ENCODE assay signal across 27 cellular contexts in the genomic region with DNA sequence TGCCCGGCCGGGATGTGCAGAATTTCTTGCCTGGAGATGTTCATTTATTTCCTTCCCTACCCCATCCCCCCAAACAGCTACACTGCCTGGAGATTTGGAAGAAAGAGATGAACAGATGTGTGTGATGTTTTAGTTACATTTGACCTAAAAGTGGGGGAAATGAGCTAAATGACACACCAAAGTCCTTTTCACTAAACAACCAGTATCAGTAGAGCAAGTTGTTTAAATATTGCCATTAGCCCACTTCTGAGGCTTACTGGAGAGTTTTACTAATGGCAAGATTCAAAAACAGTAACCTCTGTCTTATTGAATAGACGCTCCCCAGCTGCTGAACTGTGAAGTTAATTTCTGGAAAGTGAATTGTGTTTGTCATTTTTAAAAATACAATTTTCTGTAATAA.
DNase-seq lines count a peak whose midpoint lies in the region; ATAC-seq, FAIRE-seq and TF ChIP-seq lines count a peak whose summit lies in the region.
"Had no signal": no experiment of that assay in that cellular context is flagged by ENCODE, and none has a peak within 500 bp of the region (broad histone marks: within the 10 kb centered on the region; RNA-seq: fewer than 3 reads in every experiment).

No MANE protein-coding gene starts in this region.

- H3K9me3 ChIP-seq in CD4-positive, alpha-beta T cell (ENCODE audit: control insufficient read depth, low read length) = no peaks in the 10 kb centered on the region
- H3K9me3 ChIP-seq in T-helper 17 cell (ENCODE audit: control insufficient read depth, low read length, poor library complexity, severe bottlenecking) (no peaks in the 10 kb centered on the region), neutrophil (no peaks in the 10 kb centered on the region), SK-N-SH (no peaks in the 10 kb centered on the region), pancreas (no peaks in the 10 kb centered on the region)
- H3K9me3 ChIP-seq: MG63, SJCRH30 had no signal

- 89% methylated on average over 3 of the region's 3 CpGs for WGBS in SK-N-SH (ENCODE audit: low lambda C conversion rate)
- 65 to 87% methylated on average over 3 of the region's 3 CpGs for WGBS in pancreas, 2 donors

- no peaks in the 10 kb centered on the region for H3K27me3 ChIP-seq in CD4-positive, alpha-beta T cell (ENCODE audit: control insufficient read depth, insufficient read depth, low read length)
- no peaks in the 10 kb centered on the region for H3K27me3 ChIP-seq in neutrophil
- no peaks in the 10 kb centered on the region for H3K27me3 ChIP-seq in SK-N-SH (ENCODE audit: insufficient read depth)
- no peaks in the 10 kb centered on the region for H3K27me3 ChIP-seq in pancreas
- H3K27me3 ChIP-seq: BLaER1 treated with 17β-estradiol and CSF1 and Interleukin-3, amounts not matched to agents 10 nM and 100 nM; MG63; SJCRH30 had no signal

- H3K4me3 Mint-ChIP-seq in activated T-cell treated with anti-CD3 and anti-CD28 coated beads, Interleukin-2, amount 50 U/mL, for 24 hours = no peak overlapping the region
- H3K4me3 Mint-ChIP-seq in CD4-positive, alpha-beta T cell = no peak overlapping the region
- no peak overlapping the region for H3K4me3 Mint-ChIP-seq in T-helper 17 cell
- H3K4me3 Mint-ChIP-seq: CD8-positive, alpha-beta T cell had no signal

- DNase-seq in activated T-cell treated with anti-CD3 and anti-CD28 coated beads, Interleukin-2, amount 50 U/mL, for 24 hours = no peak
- DNase-seq in activated T-cell treated with anti-CD3 and anti-CD28 coated beads, Interleukin-2, amount 50 U/mL, for 48 hours = no peak
- no peak for DNase-seq in CD4-positive, alpha-beta T cell
- DNase-seq in T-helper 17 cell = no peak
- no peak for DNase-seq in SK-N-SH
- DNase-seq in EL = no peak
- no peak for DNase-seq in pancreas
- DNase-seq: CD8-positive, alpha-beta T cell; DMS 273 treated with DMSO at 0.1 percent for 48 hours; DMS79; HCEC 1CT; KBM-7; MG63; NCI-H1105 treated with DMSO at 0.1 percent for 48 hours; NCI-H146; NCI-H1930; NCI-H446 treated with DMSO at 0.1 percent for 48 hours; NCI-H526; NCI-H82; NK-92 treated with Interleukin-12 subunit alpha and Interleukin-12 subunit beta, amount 100 ng/mL, for 24 hours; PC-3; SJCRH30 had no signal

- CTCF ChIA-PET in CD4-positive, alpha-beta T cell (lab: Charles Lee) = interaction anchor here (1.0 kb wide), 1 partner anchor 54 kb away, joined by 5 read pairs; no protein-coding TSS in a partner anchor
- CTCF ChIA-PET in SK-N-SH (lab: Yijun Ruan, JAX) = no interaction called here

- no peaks in the 10 kb centered on the region for H3K27me3 Mint-ChIP-seq in activated T-cell treated with anti-CD3 and anti-CD28 coated beads, Interleukin-2, amount 50 U/mL, for 24 hours
- H3K27me3 Mint-ChIP-seq in CD4-positive, alpha-beta T cell = no peaks in the 10 kb centered on the region
- no peaks in the 10 kb centered on the region for H3K27me3 Mint-ChIP-seq in T-helper 17 cell

- H3F3A ChIP-seq in SK-N-SH (replicated peaks; ENCODE audit: insufficient read depth) = no peaks in the 10 kb centered on the region

- no peaks in the 10 kb centered on the region for H4K20me1 ChIP-seq in SK-N-SH (ENCODE audit: insufficient read depth)

- no peak overlapping the region for H3K4me3 ChIP-seq in neutrophil (ENCODE audit: low read depth in 1 of 2, low read length in 1 of 2)
- H3K4me3 ChIP-seq in SK-N-SH (ENCODE audit: low read depth in 2 of 2, low read length in 1 of 2) = no peak overlapping the region
- no peak overlapping the region for H3K4me3 ChIP-seq in pancreas
- H3K4me3 ChIP-seq: BLaER1 treated with 17β-estradiol and CSF1 and Interleukin-3, amounts not matched to agents 10 nM and 100 nM; MG63; SJCRH30 had no signal

- intact Hi-C loops in CD4-positive, alpha-beta T cell (cut with DNase I, micrococcal nuclease) = no loop called here
- intact Hi-C loops in pancreas (cut with DNase I) = no loop called here

- H3K27ac Mint-ChIP-seq in activated T-cell treated with anti-CD3 and anti-CD28 coated beads, Interleukin-2, amount 50 U/mL, for 24 hours = peak overlapping the region; percentile 65
- peak overlapping the region; percentile 51 for H3K27ac Mint-ChIP-seq in CD4-positive, alpha-beta T cell
- H3K27ac Mint-ChIP-seq in T-helper 17 cell = peak overlapping the region; percentile 37

- H3K9ac ChIP-seq in SK-N-SH = no peak overlapping the region
- H3K9ac ChIP-seq: BLaER1 treated with 17β-estradiol and CSF1 and Interleukin-3, amounts not matched to agents 10 nM and 100 nM had no signal

- H3K4me1 ChIP-seq in neutrophil (ENCODE audit: control insufficient read depth in 1 of 2, insufficient read depth in 1 of 2, low read depth in 1 of 2, low read length in 1 of 2) = peaks cover 37 to 59% of the 10 kb centered on the region in 2 experiments
- no peaks in the 10 kb centered on the region for H3K4me1 ChIP-seq in SK-N-SH (ENCODE audit: control insufficient read depth in 1 of 2, insufficient read depth in 2 of 2, low read depth in 1 of 2, low read length in 1 of 2)
- H3K4me1 ChIP-seq in pancreas = no peaks in the 10 kb centered on the region

- TF ChIP-seq EP300 in SK-N-SH (IDR thresholded peaks at IDR 0.05; ENCODE audit: borderline replicate concordance in 1 of 2, low read depth in 1 of 2, low read length in 1 of 2) = no peak

- H3K36me3 ChIP-seq in neutrophil (no peaks in the 10 kb centered on the region), SK-N-SH (replicated peaks in 1 of 2; ENCODE audit: control insufficient read depth in 1 of 2, insufficient read depth in 2 of 2, low read length in 1 of 2) (no peaks in the 10 kb centered on the region), pancreas (no peaks in the 10 kb centered on the region)
- H3K36me3 ChIP-seq: MG63, SJCRH30 had no signal

- no peak for TF ChIP-seq CTCF in CD4-positive, alpha-beta T cell (IDR thresholded peaks at IDR 0.05)
- TF ChIP-seq CTCF in neutrophil (IDR thresholded peaks at IDR 0.05) (no peak), SK-N-SH (IDR thresholded peaks at IDR 0.05) (no peak), pancreas (IDR thresholded peaks at IDR 0.05) (no peak)

- no peaks in the 10 kb centered on the region for H3K9me2 ChIP-seq in SK-N-SH

- peaks cover 7% of the 10 kb centered on the region for H3K9me3 Mint-ChIP-seq in activated T-cell treated with anti-CD3 and anti-CD28 coated beads, Interleukin-2, amount 50 U/mL, for 24 hours
- H3K9me3 Mint-ChIP-seq in CD4-positive, alpha-beta T cell = no peaks in the 10 kb centered on the region
- H3K9me3 Mint-ChIP-seq: CD8-positive, alpha-beta T cell had no signal

- H3K4me1 Mint-ChIP-seq in activated T-cell treated with anti-CD3 and anti-CD28 coated beads, Interleukin-2, amount 50 U/mL, for 24 hours (ENCODE audit: low read depth) = peaks cover 87% of the 10 kb centered on the region
- H3K4me1 Mint-ChIP-seq in CD4-positive, alpha-beta T cell (ENCODE audit: low read depth) = peaks cover 79% of the 10 kb centered on the region
- peaks cover 54% of the 10 kb centered on the region for H3K4me1 Mint-ChIP-seq in T-helper 17 cell

- H3K4me2 ChIP-seq in SK-N-SH = no peak overlapping the region

- no peak for FAIRE-seq in pancreas (lab: Jason Lieb, UNC)
- FAIRE-seq: GM12892, GM19239, H1 had no signal

- H3K27ac ChIP-seq in CD4-positive, alpha-beta T cell (ENCODE audit: low read depth, low read length) = no peak overlapping the region
- H3K27ac ChIP-seq in neutrophil (peak overlapping the region; percentile 1), SK-N-SH (ENCODE audit: low read depth in 2 of 2, low read length in 1 of 2) (no peak overlapping the region), pancreas (no peak overlapping the region)
- H3K27ac ChIP-seq: SJCRH30 had no signal

- H3K79me2 ChIP-seq in SK-N-SH (ENCODE audit: insufficient read depth) = no peaks in the 10 kb centered on the region

- H2AFZ ChIP-seq in SK-N-SH (ENCODE audit: low read depth) = no peak overlapping the region

- POLR2A ChIA-PET in CD4-positive, alpha-beta T cell (lab: Charles Lee) = interaction anchor here (1.1 to 1.3 kb wide), 2 partner anchors 25 to 98 kb away, joined by 4 read pairs; no protein-coding TSS in a partner anchor
- POLR2A ChIA-PET in SK-N-SH (lab: Yijun Ruan, JAX) = no interaction called here

- H3K36me3 Mint-ChIP-seq in activated T-cell treated with anti-CD3 and anti-CD28 coated beads, Interleukin-2, amount 50 U/mL, for 24 hours (ENCODE audit: low read depth) = peaks cover 10% of the 10 kb centered on the region
- H3K36me3 Mint-ChIP-seq in CD4-positive, alpha-beta T cell (ENCODE audit: low read depth) = peaks cover 27% of the 10 kb centered on the region
- no peaks in the 10 kb centered on the region for H3K36me3 Mint-ChIP-seq in T-helper 17 cell (ENCODE audit: low read depth)

- ATAC-seq in CD4-positive, alpha-beta T cell (ENCODE audit: poor library complexity) = no peak
- ATAC-seq in T-helper 17 cell (no peak), pancreas (no peak)
- ATAC-seq: PC-3 had no signal

- TF ChIP-seq RAD21 in SK-N-SH (IDR thresholded peaks at IDR 0.05; ENCODE audit: low read length) = no peak

TF ChIP-seq in SK-N-SH, 30 proteins besides CTCF, POLR2A, EP300 and RAD21 (continues in another document):
- TF ChIP-seq SIN3A (IDR thresholded peaks at IDR 0.05; ENCODE audit: borderline replicate concordance, low read depth, low read length) (no peak), NRF1 (IDR thresholded peaks at IDR 0.05; ENCODE audit: low read depth, low read length) (no peak), FOXJ3 (CRISPR knock-in tag; IDR thresholded peaks at IDR 0.05) (no peak)
- TF ChIP-seq, protein P1, sequence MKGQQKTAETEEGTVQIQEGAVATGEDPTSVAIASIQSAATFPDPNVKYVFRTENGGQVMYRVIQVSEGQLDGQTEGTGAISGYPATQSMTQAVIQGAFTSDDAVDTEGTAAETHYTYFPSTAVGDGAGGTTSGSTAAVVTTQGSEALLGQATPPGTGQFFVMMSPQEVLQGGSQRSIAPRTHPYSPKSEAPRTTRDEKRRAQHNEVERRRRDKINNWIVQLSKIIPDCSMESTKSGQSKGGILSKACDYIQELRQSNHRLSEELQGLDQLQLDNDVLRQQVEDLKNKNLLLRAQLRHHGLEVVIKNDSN (IDR thresholded peaks at IDR 0.05; ENCODE audit: borderline replicate concordance, low read depth) = no peak
- TF ChIP-seq, protein P2, sequence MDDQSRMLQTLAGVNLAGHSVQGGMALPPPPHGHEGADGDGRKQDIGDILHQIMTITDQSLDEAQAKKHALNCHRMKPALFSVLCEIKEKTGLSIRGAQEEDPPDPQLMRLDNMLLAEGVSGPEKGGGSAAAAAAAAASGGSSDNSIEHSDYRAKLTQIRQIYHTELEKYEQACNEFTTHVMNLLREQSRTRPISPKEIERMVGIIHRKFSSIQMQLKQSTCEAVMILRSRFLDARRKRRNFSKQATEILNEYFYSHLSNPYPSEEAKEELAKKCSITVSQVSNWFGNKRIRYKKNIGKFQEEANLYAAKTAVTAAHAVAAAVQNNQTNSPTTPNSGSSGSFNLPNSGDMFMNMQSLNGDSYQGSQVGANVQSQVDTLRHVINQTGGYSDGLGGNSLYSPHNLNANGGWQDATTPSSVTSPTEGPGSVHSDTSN (IDR thresholded peaks at IDR 0.05) = no peak
